ENCODE assay signal across 24 cellular contexts in the genomic region with DNA sequence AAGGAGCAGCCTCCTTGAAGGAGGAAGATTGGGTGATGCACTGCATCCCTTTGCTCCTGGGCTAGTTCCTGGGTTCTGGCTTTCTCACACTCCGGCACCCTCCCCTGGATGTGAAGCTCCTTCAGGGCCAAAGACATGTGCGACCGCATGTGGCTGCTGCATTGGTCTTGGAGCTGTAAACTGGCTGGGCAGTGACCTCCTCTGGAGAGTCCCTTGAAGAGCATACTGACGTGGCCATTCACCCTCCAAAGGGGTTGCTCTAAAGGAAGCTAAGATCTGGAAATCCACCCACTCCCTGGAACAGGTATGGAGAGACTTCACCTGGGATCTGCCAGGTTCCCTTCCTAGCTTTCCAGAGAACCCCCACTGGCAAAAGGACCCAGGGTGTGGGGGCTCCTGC.
DNase-seq lines count a peak whose midpoint lies in the region; ATAC-seq, FAIRE-seq and TF ChIP-seq lines count a peak whose summit lies in the region.
"Had no signal": no experiment of that assay in that cellular context is flagged by ENCODE, and none has a peak within 500 bp of the region (broad histone marks: within the 10 kb centered on the region; RNA-seq: fewer than 3 reads in every experiment).

No MANE protein-coding gene starts in this region.

- peak overlapping the region; percentile 61 for H2AFZ ChIP-seq in K562 (ENCODE audit: low read depth, low read length)
- no peak overlapping the region for H2AFZ ChIP-seq in HepG2 (ENCODE audit: low read length)

- H3K4me3 ChIP-seq in NB4 (ENCODE audit: low read depth, low read length) (no peak overlapping the region), K562 (no peak overlapping the region), HepG2 (replicated peaks in 1 of 3; ENCODE audit: insufficient read depth in 1 of 3, low read depth in 2 of 3, low read length in 3 of 3) (no peak overlapping the region)
- H3K4me3 ChIP-seq: left lung, right lobe of liver, upper lobe of left lung had no signal

- H3K27me3 ChIP-seq in K562 (ENCODE audit: control insufficient read depth in 2 of 2, insufficient read depth in 2 of 2, low read length in 2 of 2): peaks cover 0 to 31% of the 10 kb centered on the region in 2 experiments; a peak in 3 of 5 replicates
- H3K27me3 ChIP-seq in HepG2 (ENCODE audit: control insufficient read depth in 1 of 2, insufficient read depth in 2 of 2, low read length in 2 of 2): peaks cover 7 to 23% of the 10 kb centered on the region in 2 experiments; a peak in 3 of 5 replicates
- H3K27me3 ChIP-seq: brain microvascular endothelial cell, left lung, right lobe of liver, upper lobe of left lung had no signal

- H3K36me3 Mint-ChIP-seq in T-helper 2 cell treated with Interferon-gamma antibody and Interleukin-4, amounts not matched to agents 5 μg/mL and 100 μg/mL, for 36 hours (ENCODE audit: low read depth): no peaks in the 10 kb centered on the region

- no peak overlapping the region for H3K27ac Mint-ChIP-seq in T-helper 2 cell treated with Interferon-gamma antibody and Interleukin-4, amounts not matched to agents 5 μg/mL and 100 μg/mL, for 36 hours
- H3K27ac Mint-ChIP-seq: activated CD8-positive, alpha-beta T cell treated with anti-CD3 and anti-CD28 coated beads for 36 hours; HFFc6 had no signal

- POLR2A ChIA-PET in K562 (lab: Yijun Ruan, JAX) (interaction anchor here (0.6 to 1.5 kb wide), 4 partner anchors 9 to 820 kb away, joined by 3 to 5 read pairs (median 4); no protein-coding TSS in a partner anchor), HepG2 (lab: Yijun Ruan, JAX) (interaction anchor here (1.3 kb wide), 1 partner anchor 13 kb away, joined by 3 read pairs; no protein-coding TSS in a partner anchor)

- H4K20me1 ChIP-seq in K562 (replicated peaks; ENCODE audit: control insufficient read depth, insufficient read depth, low read length): no peaks in the 10 kb centered on the region; the same call in 1 of the 2 replicates
- H4K20me1 ChIP-seq in HepG2 (ENCODE audit: insufficient read depth, low read length): no peaks in the 10 kb centered on the region

- no peak overlapping the region for H3K4me3 Mint-ChIP-seq in T-helper 2 cell treated with Interferon-gamma antibody and Interleukin-4, amounts not matched to agents 5 μg/mL and 100 μg/mL, for 36 hours
- H3K4me3 Mint-ChIP-seq: activated CD8-positive, alpha-beta T cell treated with anti-CD3 and anti-CD28 coated beads for 36 hours; HFFc6 had no signal

- H3K9ac ChIP-seq in K562 (ENCODE audit: insufficient read depth in 1 of 2, low read depth in 2 of 2, low read length in 2 of 2) (no peak overlapping the region), HepG2 (ENCODE audit: insufficient read depth, low read depth, low read length) (no peak overlapping the region)

- BruUV-seq in K562 (replicated peaks; lab: Mats Ljungman, UMichigan) (no TSS peak), HepG2 (replicated peaks; lab: Mats Ljungman, UMichigan) (no TSS peak)

- H3K79me2 ChIP-seq in K562 (ENCODE audit: control insufficient read depth, insufficient read depth, low read length) (no peaks in the 10 kb centered on the region), HepG2 (ENCODE audit: insufficient read depth, low read length) (no peaks in the 10 kb centered on the region)

- peak; percentile 92 for ATAC-seq in K562
- ATAC-seq in HepG2: peak; percentile 73
- ATAC-seq in GM19395 (IDR thresholded peaks at IDR 0.05; ENCODE audit: unreplicated experiment): no peak
- ATAC-seq in HG02973 (IDR thresholded peaks at IDR 0.05; ENCODE audit: unreplicated experiment): no peak
- ATAC-seq: activated CD8-positive, alpha-beta T cell treated with anti-CD3 and anti-CD28 coated beads for 36 hours; left lung; SK-N-SH treated with all-trans-retinoic acid at 6 μM for 48 hours had no signal

- no peaks in the 10 kb centered on the region for H3K4me1 Mint-ChIP-seq in T-helper 2 cell treated with Interferon-gamma antibody and Interleukin-4, amounts not matched to agents 5 μg/mL and 100 μg/mL, for 36 hours (ENCODE audit: low read depth)

- no peak overlapping the region for H3K4me2 ChIP-seq in K562 (ENCODE audit: insufficient read depth, low read length)
- H3K4me2 ChIP-seq in HepG2 (ENCODE audit: low read depth, low read length): no peak overlapping the region; the same call in 1 of the 2 replicates

- H3K9me3 ChIP-seq in K562 (replicated peaks; ENCODE audit: control insufficient read depth, insufficient read depth, low read depth, low read length): no peaks in the 10 kb centered on the region
- H3K9me3 ChIP-seq in HepG2 (ENCODE audit: low read length): no peaks in the 10 kb centered on the region
- H3K9me3 ChIP-seq: left lung, right lobe of liver, upper lobe of left lung had no signal

- TF ChIP-seq RAD21 in K562 (CRISPR knock-in tag; conservative IDR thresholded peaks at IDR 0.05 in 1 of 2, IDR thresholded peaks at IDR 0.05 in 1 of 2) (peak in 1 of 2 experiments; percentile 59; a peak in 2 of 4 replicates), HepG2 (CRISPR knock-in tag; IDR thresholded peaks at IDR 0.05) (no peak)

- intact Hi-C loops in K562 (cut with micrococcal nuclease) (no loop called here), HepG2 (cut with micrococcal nuclease; ENCODE audit: unreplicated experiment) (no loop called here)

- H3K4me1 ChIP-seq in K562 (replicated peaks in 1 of 2; ENCODE audit: control insufficient read depth in 2 of 2, insufficient read depth in 2 of 2, low read length in 2 of 2) (no peaks in the 10 kb centered on the region; a peak in 1 of 5 replicates), HepG2 (ENCODE audit: insufficient read depth, low read length) (peaks cover 1% of the 10 kb centered on the region; the same call in 1 of the 2 replicates)
- H3K4me1 ChIP-seq: left lung, right lobe of liver, upper lobe of left lung had no signal

- in situ Hi-C loops in K562 (cut with MboI): no loop called here
- in situ Hi-C loops in HepG2 (cut with HindIII; ENCODE audit: extremely low pct_ligation_motif_present, low pct_unique_long_range_greater_than_20kb): no loop called here

- 4% methylated on average over 4 of the region's 4 CpGs for WGBS in K562 (ENCODE audit: insufficient coverage, low coverage, missing lambda C conversion rate)
- 60% methylated on average over 4 of the region's 4 CpGs for WGBS in HepG2 (ENCODE audit: low lambda C conversion rate)

- H3K36me3 ChIP-seq in K562 (ENCODE audit: control insufficient read depth, insufficient read depth, low read length) (no peaks in the 10 kb centered on the region), HepG2 (replicated peaks in 1 of 2; ENCODE audit: control insufficient read depth in 1 of 2, insufficient read depth in 2 of 2, low read length in 2 of 2) (no peaks in the 10 kb centered on the region)
- H3K36me3 ChIP-seq: brain microvascular endothelial cell, left lung, right lobe of liver, upper lobe of left lung had no signal

- no peak overlapping the region for H3K27ac ChIP-seq in K562 (ENCODE audit: extremely low read depth, low read depth, low read length)
- no peak overlapping the region for H3K27ac ChIP-seq in HepG2 (ENCODE audit: extremely low read length, insufficient read depth, low read length)
- H3K27ac ChIP-seq: brain microvascular endothelial cell, left lung, right lobe of liver, upper lobe of left lung had no signal

- TF ChIP-seq EP300 in K562 (IDR thresholded peaks at IDR 0.05; ENCODE audit: low read length): no peak
- TF ChIP-seq EP300 in HepG2 (IDR thresholded peaks at IDR 0.05; ENCODE audit: low read depth in 2 of 2, low read length in 2 of 2): no peak
- no peak for TF ChIP-seq EP300 in HepG2 (CRISPR knock-in tag; IDR thresholded peaks at IDR 0.05; ENCODE audit: borderline replicate concordance)

- FAIRE-seq in K562 (lab: Jason Lieb, UNC) (no peak), HepG2 (lab: Jason Lieb, UNC) (no peak)
- FAIRE-seq: colon, endometrium had no signal

- CTCF ChIA-PET in K562 (lab: Yijun Ruan, JAX; ENCODE audit: low intra/inter-chr PET ratio) (no interaction called here), HepG2 (lab: Yijun Ruan, JAX; ENCODE audit: low intra/inter-chr PET ratio, low total read pairs) (no interaction called here)

- DNase-seq in ELR (ENCODE audit: low read depth) (peak; percentile 7), NB4 (ENCODE audit: low read depth) (peak; percentile 45), K562 (ENCODE audit: extremely low read depth in 1 of 4, low spot score in 3 of 4) (peak in 2 of 4 experiments; percentile 38 to 45), HepG2 (ENCODE audit: low spot score) (peak; percentile 25), mesenteric fat pad (ENCODE audit: low spot score) (no peak)
- DNase-seq in T-helper 2 cell treated with Interferon-gamma antibody and Interleukin-4, amounts not matched to agents 5 μg/mL and 100 μg/mL, for 36 hours (ENCODE audit: low spot score): no peak
- DNase-seq: activated CD4-positive, CD25-positive, alpha-beta regulatory T cell; activated CD8-positive, alpha-beta T cell treated with anti-CD3 and anti-CD28 coated beads for 36 hours; activated T-cell treated with anti-CD3 and anti-CD28 coated beads for 4 hours; brain microvascular endothelial cell; C1 segment of cervical spinal cord; Calu3; HFFc6; left lung; NCI-H2081; right lobe of liver; RPMI8226; stimulated activated CD4-positive, alpha-beta T cell treated with anti-CD3 and anti-CD28 coated beads, Interleukin-15, amount 100 ng/mL, for 24 hours; upper lobe of left lung had no signal

- no peaks in the 10 kb centered on the region for H3K9me3 Mint-ChIP-seq in T-helper 2 cell treated with Interferon-gamma antibody and Interleukin-4, amounts not matched to agents 5 μg/mL and 100 μg/mL, for 36 hours
- H3K9me3 Mint-ChIP-seq: activated CD8-positive, alpha-beta T cell treated with anti-CD3 and anti-CD28 coated beads for 36 hours; HFFc6 had no signal

- peaks cover 7% of the 10 kb centered on the region for H3K27me3 Mint-ChIP-seq in T-helper 2 cell treated with Interferon-gamma antibody and Interleukin-4, amounts not matched to agents 5 μg/mL and 100 μg/mL, for 36 hours (ENCODE audit: low read depth)
- H3K27me3 Mint-ChIP-seq: activated CD8-positive, alpha-beta T cell treated with anti-CD3 and anti-CD28 coated beads for 36 hours had no signal

- H3K9me1 ChIP-seq in K562 (ENCODE audit: control insufficient read depth, insufficient read depth, low read length): no peaks in the 10 kb centered on the region

- TF ChIP-seq POLR2A in NB4 (IDR thresholded peaks at IDR 0.05; ENCODE audit: extremely low read depth, insufficient read length) (no peak), K562 (conservative IDR thresholded peaks at IDR 0.05) (no peak), HepG2 (IDR thresholded peaks at IDR 0.05; ENCODE audit: insufficient read depth in 1 of 2, low read depth in 2 of 2, low read length in 2 of 2) (no peak)

- TF ChIP-seq CTCF in NB4 (IDR thresholded peaks at IDR 0.05; ENCODE audit: low read depth, low read length) (no peak), K562 (IDR thresholded peaks at IDR 0.05 in 2 of 3, conservative IDR thresholded peaks at IDR 0.05 in 1 of 3; ENCODE audit: insufficient read depth in 2 of 3, low read depth in 1 of 3, low read length in 3 of 3) (peak; percentile 40 to 54 (median 46); a peak in 5 of 6 replicates), HepG2 (CRISPR knock-in tag; IDR thresholded peaks at IDR 0.05) (peak; percentile 49)

TF ChIP-seq in K562, 482 proteins besides CTCF, POLR2A, EP300 and RAD21 (continues in another document):
- peak; percentile 26; the same call in 1 of the 2 replicates for TF ChIP-seq SMC3 (conservative IDR thresholded peaks at IDR 0.05; ENCODE audit: insufficient read depth, low read depth, low read length)

Comparison
In these comparisons a context has a peak if more than half of its experiments do, and no peak if none do; other contexts are left out.
1. DNase-seq: peak in ELR (single experiment), NB4 (single experiment) and HepG2 (single experiment); none in mesenteric fat pad (single experiment) and T-helper 2 cell treated with Interferon-gamma antibody and Interleukin-4, amounts not matched to agents 5 μg/mL and 100 μg/mL, for 36 hours (single experiment).
2. ATAC-seq: peak in K562 (single experiment) and HepG2 (single experiment); none in GM19395 (single experiment) and HG02973 (single experiment).